In the genomic region with DNA sequence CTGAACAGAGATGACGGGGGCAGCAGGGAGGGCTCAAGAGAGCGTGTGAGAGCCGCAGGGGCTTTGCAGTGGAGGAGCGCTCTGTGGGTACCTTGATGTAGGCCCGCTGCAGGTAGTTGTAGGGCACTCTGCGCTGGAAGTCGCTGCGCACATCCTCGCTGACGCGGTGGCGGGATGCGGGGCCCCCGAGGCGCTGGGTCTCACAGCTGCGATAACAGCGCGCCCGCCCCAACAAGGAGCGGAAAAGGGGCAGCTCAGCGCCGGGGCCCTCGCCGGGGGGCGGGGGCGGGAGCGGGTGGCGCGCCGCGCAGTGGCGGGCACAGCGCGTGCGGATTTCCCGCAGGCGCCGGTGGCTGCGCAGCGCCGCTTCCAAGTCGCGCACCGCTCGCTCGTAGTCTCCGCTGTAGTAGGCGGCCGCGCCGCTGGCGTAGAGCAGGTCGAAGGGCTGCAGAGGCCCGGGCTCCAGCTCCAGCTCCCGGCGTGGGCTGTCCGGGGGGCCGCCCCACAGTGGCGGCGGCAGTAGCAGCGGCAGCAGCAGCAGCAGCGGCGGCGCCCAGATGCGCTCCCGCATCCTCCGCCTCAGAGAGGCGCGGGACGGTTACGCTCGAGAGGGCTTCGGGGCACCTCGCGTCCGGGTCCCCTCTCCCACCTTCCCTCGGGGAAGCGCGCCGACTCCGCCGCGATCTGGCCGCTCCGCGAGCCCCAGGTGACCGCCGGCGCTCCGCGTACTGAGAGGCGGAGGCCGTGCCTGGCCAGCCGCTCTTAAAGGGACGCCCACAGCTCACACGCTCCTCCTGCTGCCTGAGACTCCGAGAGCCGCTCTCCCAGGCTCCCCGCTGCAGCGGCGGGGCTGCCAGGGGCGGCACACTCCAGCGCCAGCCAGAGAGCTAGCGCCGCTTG, we compare ENCODE assay signal across 1 cellular context.
A peak's percentile ranks its signal among the peaks of the same experiment; 100 is the strongest.
TF ChIP-seq lines count a peak whose summit lies in the region.

A gene with protein sequence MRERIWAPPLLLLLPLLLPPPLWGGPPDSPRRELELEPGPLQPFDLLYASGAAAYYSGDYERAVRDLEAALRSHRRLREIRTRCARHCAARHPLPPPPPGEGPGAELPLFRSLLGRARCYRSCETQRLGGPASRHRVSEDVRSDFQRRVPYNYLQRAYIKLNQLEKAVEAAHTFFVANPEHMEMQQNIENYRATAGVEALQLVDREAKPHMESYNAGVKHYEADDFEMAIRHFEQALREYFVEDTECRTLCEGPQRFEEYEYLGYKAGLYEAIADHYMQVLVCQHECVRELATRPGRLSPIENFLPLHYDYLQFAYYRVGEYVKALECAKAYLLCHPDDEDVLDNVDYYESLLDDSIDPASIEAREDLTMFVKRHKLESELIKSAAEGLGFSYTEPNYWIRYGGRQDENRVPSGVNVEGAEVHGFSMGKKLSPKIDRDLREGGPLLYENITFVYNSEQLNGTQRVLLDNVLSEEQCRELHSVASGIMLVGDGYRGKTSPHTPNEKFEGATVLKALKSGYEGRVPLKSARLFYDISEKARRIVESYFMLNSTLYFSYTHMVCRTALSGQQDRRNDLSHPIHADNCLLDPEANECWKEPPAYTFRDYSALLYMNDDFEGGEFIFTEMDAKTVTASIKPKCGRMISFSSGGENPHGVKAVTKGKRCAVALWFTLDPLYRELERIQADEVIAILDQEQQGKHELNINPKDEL (minus strand): TSS at position 737 of the 900 bp plus-strand sequence. CDS start 166 bp downstream, at position 571.

TF ChIP-seq in HEK293, 187 proteins besides CTCF, POLR2A, EP300 and RAD21 (continued from another document and continues in another):
- no peak for TF ChIP-seq ZNF266 (tag by site-specific recombination; IDR thresholded peaks at IDR 0.05; ENCODE audit: low read depth)
- TF ChIP-seq ZNF549 (tag by site-specific recombination; IDR thresholded peaks at IDR 0.05), result no peak
- peak; percentile 14; the same call in 1 of the 2 replicates for TF ChIP-seq ZNF843 (tag by site-specific recombination; IDR thresholded peaks at IDR 0.05)
- TF ChIP-seq SP3 (tag by site-specific recombination; IDR thresholded peaks at IDR 0.05), result 0 out of 2 replicates have a peak, but pooled peaks have one; percentile 12
- TF ChIP-seq, protein P1, sequence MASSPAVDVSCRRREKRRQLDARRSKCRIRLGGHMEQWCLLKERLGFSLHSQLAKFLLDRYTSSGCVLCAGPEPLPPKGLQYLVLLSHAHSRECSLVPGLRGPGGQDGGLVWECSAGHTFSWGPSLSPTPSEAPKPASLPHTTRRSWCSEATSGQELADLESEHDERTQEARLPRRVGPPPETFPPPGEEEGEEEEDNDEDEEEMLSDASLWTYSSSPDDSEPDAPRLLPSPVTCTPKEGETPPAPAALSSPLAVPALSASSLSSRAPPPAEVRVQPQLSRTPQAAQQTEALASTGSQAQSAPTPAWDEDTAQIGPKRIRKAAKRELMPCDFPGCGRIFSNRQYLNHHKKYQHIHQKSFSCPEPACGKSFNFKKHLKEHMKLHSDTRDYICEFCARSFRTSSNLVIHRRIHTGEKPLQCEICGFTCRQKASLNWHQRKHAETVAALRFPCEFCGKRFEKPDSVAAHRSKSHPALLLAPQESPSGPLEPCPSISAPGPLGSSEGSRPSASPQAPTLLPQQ (tag by site-specific recombination; IDR thresholded peaks at IDR 0.05), result 0 out of 2 replicates have a peak, but pooled peaks have one; percentile 40
- TF ChIP-seq, protein P2, sequence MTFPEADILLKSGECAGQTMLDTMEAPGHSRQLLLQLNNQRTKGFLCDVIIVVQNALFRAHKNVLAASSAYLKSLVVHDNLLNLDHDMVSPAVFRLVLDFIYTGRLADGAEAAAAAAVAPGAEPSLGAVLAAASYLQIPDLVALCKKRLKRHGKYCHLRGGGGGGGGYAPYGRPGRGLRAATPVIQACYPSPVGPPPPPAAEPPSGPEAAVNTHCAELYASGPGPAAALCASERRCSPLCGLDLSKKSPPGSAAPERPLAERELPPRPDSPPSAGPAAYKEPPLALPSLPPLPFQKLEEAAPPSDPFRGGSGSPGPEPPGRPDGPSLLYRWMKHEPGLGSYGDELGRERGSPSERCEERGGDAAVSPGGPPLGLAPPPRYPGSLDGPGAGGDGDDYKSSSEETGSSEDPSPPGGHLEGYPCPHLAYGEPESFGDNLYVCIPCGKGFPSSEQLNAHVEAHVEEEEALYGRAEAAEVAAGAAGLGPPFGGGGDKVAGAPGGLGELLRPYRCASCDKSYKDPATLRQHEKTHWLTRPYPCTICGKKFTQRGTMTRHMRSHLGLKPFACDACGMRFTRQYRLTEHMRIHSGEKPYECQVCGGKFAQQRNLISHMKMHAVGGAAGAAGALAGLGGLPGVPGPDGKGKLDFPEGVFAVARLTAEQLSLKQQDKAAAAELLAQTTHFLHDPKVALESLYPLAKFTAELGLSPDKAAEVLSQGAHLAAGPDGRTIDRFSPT (tag by site-specific recombination; IDR thresholded peaks at IDR 0.05), result peak; percentile 41; the same call in 1 of the 2 replicates
- TF ChIP-seq, protein P3, sequence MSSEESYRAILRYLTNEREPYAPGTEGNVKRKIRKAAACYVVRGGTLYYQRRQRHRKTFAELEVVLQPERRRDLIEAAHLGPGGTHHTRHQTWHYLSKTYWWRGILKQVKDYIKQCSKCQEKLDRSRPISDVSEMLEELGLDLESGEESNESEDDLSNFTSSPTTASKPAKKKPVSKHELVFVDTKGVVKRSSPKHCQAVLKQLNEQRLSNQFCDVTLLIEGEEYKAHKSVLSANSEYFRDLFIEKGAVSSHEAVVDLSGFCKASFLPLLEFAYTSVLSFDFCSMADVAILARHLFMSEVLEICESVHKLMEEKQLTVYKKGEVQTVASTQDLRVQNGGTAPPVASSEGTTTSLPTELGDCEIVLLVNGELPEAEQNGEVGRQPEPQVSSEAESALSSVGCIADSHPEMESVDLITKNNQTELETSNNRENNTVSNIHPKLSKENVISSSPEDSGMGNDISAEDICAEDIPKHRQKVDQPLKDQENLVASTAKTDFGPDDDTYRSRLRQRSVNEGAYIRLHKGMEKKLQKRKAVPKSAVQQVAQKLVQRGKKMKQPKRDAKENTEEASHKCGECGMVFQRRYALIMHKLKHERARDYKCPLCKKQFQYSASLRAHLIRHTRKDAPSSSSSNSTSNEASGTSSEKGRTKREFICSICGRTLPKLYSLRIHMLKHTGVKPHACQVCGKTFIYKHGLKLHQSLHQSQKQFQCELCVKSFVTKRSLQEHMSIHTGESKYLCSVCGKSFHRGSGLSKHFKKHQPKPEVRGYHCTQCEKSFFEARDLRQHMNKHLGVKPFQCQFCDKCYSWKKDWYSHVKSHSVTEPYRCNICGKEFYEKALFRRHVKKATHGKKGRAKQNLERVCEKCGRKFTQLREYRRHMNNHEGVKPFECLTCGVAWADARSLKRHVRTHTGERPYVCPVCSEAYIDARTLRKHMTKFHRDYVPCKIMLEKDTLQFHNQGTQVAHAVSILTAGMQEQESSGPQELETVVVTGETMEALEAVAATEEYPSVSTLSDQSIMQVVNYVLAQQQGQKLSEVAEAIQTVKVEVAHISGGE (tag by site-specific recombination; conservative IDR thresholded peaks at IDR 0.05; ENCODE audit: low read depth), result peak; percentile 41; the same call in 1 of the 2 replicates
- TF ChIP-seq, protein P4, sequence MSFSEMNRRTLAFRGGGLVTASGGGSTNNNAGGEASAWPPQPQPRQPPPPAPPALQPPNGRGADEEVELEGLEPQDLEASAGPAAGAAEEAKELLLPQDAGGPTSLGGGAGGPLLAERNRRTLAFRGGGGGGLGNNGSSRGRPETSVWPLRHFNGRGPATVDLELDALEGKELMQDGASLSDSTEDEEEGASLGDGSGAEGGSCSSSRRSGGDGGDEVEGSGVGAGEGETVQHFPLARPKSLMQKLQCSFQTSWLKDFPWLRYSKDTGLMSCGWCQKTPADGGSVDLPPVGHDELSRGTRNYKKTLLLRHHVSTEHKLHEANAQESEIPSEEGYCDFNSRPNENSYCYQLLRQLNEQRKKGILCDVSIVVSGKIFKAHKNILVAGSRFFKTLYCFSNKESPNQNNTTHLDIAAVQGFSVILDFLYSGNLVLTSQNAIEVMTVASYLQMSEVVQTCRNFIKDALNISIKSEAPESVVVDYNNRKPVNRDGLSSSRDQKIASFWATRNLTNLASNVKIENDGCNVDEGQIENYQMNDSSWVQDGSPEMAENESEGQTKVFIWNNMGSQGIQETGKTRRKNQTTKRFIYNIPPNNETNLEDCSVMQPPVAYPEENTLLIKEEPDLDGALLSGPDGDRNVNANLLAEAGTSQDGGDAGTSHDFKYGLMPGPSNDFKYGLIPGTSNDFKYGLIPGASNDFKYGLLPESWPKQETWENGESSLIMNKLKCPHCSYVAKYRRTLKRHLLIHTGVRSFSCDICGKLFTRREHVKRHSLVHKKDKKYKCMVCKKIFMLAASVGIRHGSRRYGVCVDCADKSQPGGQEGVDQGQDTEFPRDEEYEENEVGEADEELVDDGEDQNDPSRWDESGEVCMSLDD (tag by site-specific recombination; IDR thresholded peaks at IDR 0.05), result 0 out of 2 replicates have a peak, but pooled peaks have one; percentile 31
- TF ChIP-seq, protein P5, sequence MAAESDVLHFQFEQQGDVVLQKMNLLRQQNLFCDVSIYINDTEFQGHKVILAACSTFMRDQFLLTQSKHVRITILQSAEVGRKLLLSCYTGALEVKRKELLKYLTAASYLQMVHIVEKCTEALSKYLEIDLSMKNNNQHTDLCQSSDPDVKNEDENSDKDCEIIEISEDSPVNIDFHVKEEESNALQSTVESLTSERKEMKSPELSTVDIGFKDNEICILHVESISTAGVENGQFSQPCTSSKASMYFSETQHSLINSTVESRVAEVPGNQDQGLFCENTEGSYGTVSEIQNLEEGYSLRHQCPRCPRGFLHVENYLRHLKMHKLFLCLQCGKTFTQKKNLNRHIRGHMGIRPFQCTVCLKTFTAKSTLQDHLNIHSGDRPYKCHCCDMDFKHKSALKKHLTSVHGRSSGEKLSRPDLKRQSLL (tag by site-specific recombination; IDR thresholded peaks at IDR 0.05), result peak; percentile 85
- peak; percentile 77 for TF ChIP-seq ZBTB17 (tag by site-specific recombination; IDR thresholded peaks at IDR 0.05)
- TF ChIP-seq KLF9 (tag by site-specific recombination; IDR thresholded peaks at IDR 0.05; ENCODE audit: low read depth), result peak; percentile 12; the same call in 1 of the 2 replicates
- TF ChIP-seq ZFP69B (tag by site-specific recombination; IDR thresholded peaks at IDR 0.05), result 0 out of 2 replicates have a peak, but pooled peaks have one; percentile 14
- peak; percentile 49 for TF ChIP-seq ZNF596 (tag by site-specific recombination; IDR thresholded peaks at IDR 0.05)
- TF ChIP-seq, protein P6, sequence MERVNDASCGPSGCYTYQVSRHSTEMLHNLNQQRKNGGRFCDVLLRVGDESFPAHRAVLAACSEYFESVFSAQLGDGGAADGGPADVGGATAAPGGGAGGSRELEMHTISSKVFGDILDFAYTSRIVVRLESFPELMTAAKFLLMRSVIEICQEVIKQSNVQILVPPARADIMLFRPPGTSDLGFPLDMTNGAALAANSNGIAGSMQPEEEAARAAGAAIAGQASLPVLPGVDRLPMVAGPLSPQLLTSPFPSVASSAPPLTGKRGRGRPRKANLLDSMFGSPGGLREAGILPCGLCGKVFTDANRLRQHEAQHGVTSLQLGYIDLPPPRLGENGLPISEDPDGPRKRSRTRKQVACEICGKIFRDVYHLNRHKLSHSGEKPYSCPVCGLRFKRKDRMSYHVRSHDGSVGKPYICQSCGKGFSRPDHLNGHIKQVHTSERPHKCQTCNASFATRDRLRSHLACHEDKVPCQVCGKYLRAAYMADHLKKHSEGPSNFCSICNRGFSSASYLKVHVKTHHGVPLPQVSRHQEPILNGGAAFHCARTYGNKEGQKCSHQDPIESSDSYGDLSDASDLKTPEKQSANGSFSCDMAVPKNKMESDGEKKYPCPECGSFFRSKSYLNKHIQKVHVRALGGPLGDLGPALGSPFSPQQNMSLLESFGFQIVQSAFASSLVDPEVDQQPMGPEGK (tag by site-specific recombination; IDR thresholded peaks at IDR 0.05), result peak; percentile 38
- peak; percentile 60; the same call in 1 of the 2 replicates for TF ChIP-seq ZFP37 (tag by site-specific recombination; IDR thresholded peaks at IDR 0.05)
- no peak for TF ChIP-seq ZNF175 (tag by site-specific recombination; IDR thresholded peaks at IDR 0.05)
- TF ChIP-seq, protein P7, sequence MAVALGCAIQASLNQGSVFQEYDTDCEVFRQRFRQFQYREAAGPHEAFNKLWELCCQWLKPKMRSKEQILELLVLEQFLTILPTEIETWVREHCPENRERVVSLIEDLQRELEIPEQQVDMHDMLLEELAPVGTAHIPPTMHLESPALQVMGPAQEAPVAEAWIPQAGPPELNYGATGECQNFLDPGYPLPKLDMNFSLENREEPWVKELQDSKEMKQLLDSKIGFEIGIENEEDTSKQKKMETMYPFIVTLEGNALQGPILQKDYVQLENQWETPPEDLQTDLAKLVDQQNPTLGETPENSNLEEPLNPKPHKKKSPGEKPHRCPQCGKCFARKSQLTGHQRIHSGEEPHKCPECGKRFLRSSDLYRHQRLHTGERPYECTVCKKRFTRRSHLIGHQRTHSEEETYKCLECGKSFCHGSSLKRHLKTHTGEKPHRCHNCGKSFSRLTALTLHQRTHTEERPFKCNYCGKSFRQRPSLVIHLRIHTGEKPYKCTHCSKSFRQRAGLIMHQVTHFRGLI (tag by site-specific recombination; IDR thresholded peaks at IDR 0.05), result 0 out of 2 replicates have a peak, but pooled peaks have one; percentile 21
- peak; percentile 90 for TF ChIP-seq ZBTB20 (tag by site-specific recombination; IDR thresholded peaks at IDR 0.05)
- TF ChIP-seq, protein P8, sequence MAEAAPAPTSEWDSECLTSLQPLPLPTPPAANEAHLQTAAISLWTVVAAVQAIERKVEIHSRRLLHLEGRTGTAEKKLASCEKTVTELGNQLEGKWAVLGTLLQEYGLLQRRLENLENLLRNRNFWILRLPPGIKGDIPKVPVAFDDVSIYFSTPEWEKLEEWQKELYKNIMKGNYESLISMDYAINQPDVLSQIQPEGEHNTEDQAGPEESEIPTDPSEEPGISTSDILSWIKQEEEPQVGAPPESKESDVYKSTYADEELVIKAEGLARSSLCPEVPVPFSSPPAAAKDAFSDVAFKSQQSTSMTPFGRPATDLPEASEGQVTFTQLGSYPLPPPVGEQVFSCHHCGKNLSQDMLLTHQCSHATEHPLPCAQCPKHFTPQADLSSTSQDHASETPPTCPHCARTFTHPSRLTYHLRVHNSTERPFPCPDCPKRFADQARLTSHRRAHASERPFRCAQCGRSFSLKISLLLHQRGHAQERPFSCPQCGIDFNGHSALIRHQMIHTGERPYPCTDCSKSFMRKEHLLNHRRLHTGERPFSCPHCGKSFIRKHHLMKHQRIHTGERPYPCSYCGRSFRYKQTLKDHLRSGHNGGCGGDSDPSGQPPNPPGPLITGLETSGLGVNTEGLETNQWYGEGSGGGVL (tag by site-specific recombination; IDR thresholded peaks at IDR 0.05), result peak; percentile 23
- TF ChIP-seq SP7 (tag by site-specific recombination; IDR thresholded peaks at IDR 0.05), result peak; percentile 35; the same call in 1 of the 2 replicates
- no peak for TF ChIP-seq ZNF837 (tag by site-specific recombination; IDR thresholded peaks at IDR 0.05)
- TF ChIP-seq KLF8 (tag by site-specific recombination; IDR thresholded peaks at IDR 0.05), result no peak
- TF ChIP-seq ZNF341 (tag by site-specific recombination; IDR thresholded peaks at IDR 0.05; ENCODE audit: low read depth), result peak; percentile 85
- TF ChIP-seq ZNF2 (tag by site-specific recombination; IDR thresholded peaks at IDR 0.05), result peak; percentile 26; the same call in 1 of the 2 replicates
- TF ChIP-seq, protein P9, sequence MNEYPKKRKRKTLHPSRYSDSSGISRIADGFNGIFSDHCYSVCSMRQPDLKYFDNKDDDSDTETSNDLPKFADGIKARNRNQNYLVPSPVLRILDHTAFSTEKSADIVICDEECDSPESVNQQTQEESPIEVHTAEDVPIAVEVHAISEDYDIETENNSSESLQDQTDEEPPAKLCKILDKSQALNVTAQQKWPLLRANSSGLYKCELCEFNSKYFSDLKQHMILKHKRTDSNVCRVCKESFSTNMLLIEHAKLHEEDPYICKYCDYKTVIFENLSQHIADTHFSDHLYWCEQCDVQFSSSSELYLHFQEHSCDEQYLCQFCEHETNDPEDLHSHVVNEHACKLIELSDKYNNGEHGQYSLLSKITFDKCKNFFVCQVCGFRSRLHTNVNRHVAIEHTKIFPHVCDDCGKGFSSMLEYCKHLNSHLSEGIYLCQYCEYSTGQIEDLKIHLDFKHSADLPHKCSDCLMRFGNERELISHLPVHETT (tag by site-specific recombination; IDR thresholded peaks at IDR 0.05), result no peak
- TF ChIP-seq ZNF114 (tag by site-specific recombination; IDR thresholded peaks at IDR 0.05), result no peak
- no peak for TF ChIP-seq ZNF426 (tag by site-specific recombination; IDR thresholded peaks at IDR 0.05)
